Comparison of ENCODE assay signal across 16 cellular contexts in genomic region chr12:95710386-95710785, GRCh38.
DNase-seq lines count a peak whose midpoint lies in the region; ATAC-seq, FAIRE-seq and TF ChIP-seq lines count a peak whose summit lies in the region.
"Had no signal": no experiment of that assay in that cellular context is flagged by ENCODE, and none has a peak within 500 bp of the region (broad histone marks: within the 10 kb centered on the region; RNA-seq: fewer than 3 reads in every experiment).

No MANE protein-coding gene starts in this region.

- DNase-seq in HTR-8/SVneo (ENCODE audit: insufficient read length, low spot score) (no peak), bronchial epithelial cell (ENCODE audit: low read depth) (peak; percentile 52), osteoblast (ENCODE audit: insufficient read length, low spot score, missing footprints) (peak; percentile 26), GF-D8 (lab: John Stamatoyannopoulos, UW) (no peak), WTC11 (ENCODE audit: low spot score) (no peak)
- no peak for DNase-seq in activated CD4-positive, alpha-beta T cell treated with anti-CD3 and anti-CD28 coated beads, Interleukin-2, amount 50 U/mL, for 1 hour
- DNase-seq: C1 segment of cervical spinal cord; Calu3; CD4-positive, alpha-beta memory T cell; COR-L47; DMS53; DMS79 treated with DMSO at 0.1 percent for 48 hours; GOT3; H7; HCEC 1CT had no signal

- no peak for ATAC-seq in WTC11

- no peaks in the 10 kb centered on the region for H3K27me3 Mint-ChIP-seq in WTC11 (ENCODE audit: low read depth)

- H3K27me3 ChIP-seq in bronchial epithelial cell (ENCODE audit: control insufficient read depth, insufficient read depth, low read length) (no peaks in the 10 kb centered on the region), osteoblast (ENCODE audit: insufficient read depth, low read length) (no peaks in the 10 kb centered on the region)

- H3K9me3 ChIP-seq in osteoblast (ENCODE audit: low read depth, low read length), result no peaks in the 10 kb centered on the region

- H3K27ac Mint-ChIP-seq in WTC11, result no peak overlapping the region
- H3K27ac Mint-ChIP-seq: CD4-positive, alpha-beta memory T cell had no signal

- H3K4me3 ChIP-seq in bronchial epithelial cell (ENCODE audit: low read depth, low read length), result no peak overlapping the region
- H3K4me3 ChIP-seq in osteoblast (ENCODE audit: insufficient read depth, low read length), result no peak overlapping the region

- no peaks in the 10 kb centered on the region for H3K36me3 Mint-ChIP-seq in WTC11
- H3K36me3 Mint-ChIP-seq: CD4-positive, alpha-beta memory T cell had no signal

- FAIRE-seq in HTR-8/SVneo (lab: Jason Lieb, UNC) (peak; percentile 40), bronchial epithelial cell (lab: Jason Lieb, UNC) (no peak)
- FAIRE-seq: GM12892 had no signal

- peaks cover 1% of the 10 kb centered on the region for H3K36me3 ChIP-seq in bronchial epithelial cell (ENCODE audit: control insufficient read depth, insufficient read depth, low read length)
- H3K36me3 ChIP-seq in osteoblast (ENCODE audit: insufficient read depth, low read length), result peaks cover 25% of the 10 kb centered on the region

- H3K4me3 Mint-ChIP-seq in WTC11, result no peak overlapping the region
- H3K4me3 Mint-ChIP-seq: CD4-positive, alpha-beta memory T cell had no signal

- no peaks in the 10 kb centered on the region for H3K79me2 ChIP-seq in osteoblast (ENCODE audit: insufficient read depth, low read length)

- no peaks in the 10 kb centered on the region for H3K9me3 Mint-ChIP-seq in WTC11

- no peaks in the 10 kb centered on the region for H3K4me1 ChIP-seq in osteoblast (ENCODE audit: insufficient read depth, low read length)

- CTCF ChIA-PET in WTC11 (lab: Charles Lee), result no interaction called here

- H2AFZ ChIP-seq in osteoblast (ENCODE audit: low read length), result no peak overlapping the region

- POLR2A ChIA-PET in WTC11 (lab: Charles Lee), result no interaction called here

- peaks cover 30% of the 10 kb centered on the region for H3K4me1 Mint-ChIP-seq in WTC11
- H3K4me1 Mint-ChIP-seq: CD4-positive, alpha-beta memory T cell had no signal

- no peaks in the 10 kb centered on the region for H4K20me1 ChIP-seq in osteoblast (ENCODE audit: insufficient read depth, low read length)

- no peak overlapping the region for H3K27ac ChIP-seq in osteoblast (ENCODE audit: low read depth, low read length)

- no peak overlapping the region for H3K4me2 ChIP-seq in osteoblast (ENCODE audit: insufficient read depth, low read length)

- TF ChIP-seq CTCF in bronchial epithelial cell (IDR thresholded peaks at IDR 0.05; ENCODE audit: insufficient read depth, low read length, severe bottlenecking) (no peak), osteoblast (IDR thresholded peaks at IDR 0.05; ENCODE audit: extremely low read depth, low read depth, low read length) (no peak), WTC11 (IDR thresholded peaks at IDR 0.05) (no peak)

TF ChIP-seq in WTC11, 78 proteins besides CTCF, POLR2A, EP300 and RAD21:
- TF ChIP-seq NFATC4 (CRISPR knock-in tag; IDR thresholded peaks at IDR 0.05), result no peak
- no peak for TF ChIP-seq E2F1 (CRISPR knock-in tag; IDR thresholded peaks at IDR 0.05)
- no peak for TF ChIP-seq CREM (CRISPR knock-in tag; IDR thresholded peaks at IDR 0.05)
- no peak for TF ChIP-seq TP53 (CRISPR knock-in tag; IDR thresholded peaks at IDR 0.05)
- no peak for TF ChIP-seq SOX15 (CRISPR knock-in tag; IDR thresholded peaks at IDR 0.05)
- TF ChIP-seq ZNF121 (CRISPR knock-in tag; IDR thresholded peaks at IDR 0.05), result no peak
- TF ChIP-seq USF2 (CRISPR knock-in tag; IDR thresholded peaks at IDR 0.05), result no peak
- TF ChIP-seq SMAD4 (CRISPR knock-in tag; IDR thresholded peaks at IDR 0.05), result no peak
- no peak for TF ChIP-seq CBFB (CRISPR knock-in tag; IDR thresholded peaks at IDR 0.05; ENCODE audit: low read depth)
- no peak for TF ChIP-seq MLX (CRISPR knock-in tag; IDR thresholded peaks at IDR 0.05)
- no peak for TF ChIP-seq ZSCAN18 (CRISPR knock-in tag; IDR thresholded peaks at IDR 0.05)
- no peak for TF ChIP-seq STAT6 (CRISPR knock-in tag; conservative IDR thresholded peaks at IDR 0.05; ENCODE audit: low read depth)
- no peak for TF ChIP-seq GABPB1 (CRISPR knock-in tag; IDR thresholded peaks at IDR 0.05)
- TF ChIP-seq ZBTB21 (CRISPR knock-in tag; IDR thresholded peaks at IDR 0.05; ENCODE audit: borderline replicate concordance), result no peak

Comparison
In these comparisons a context has a peak if more than half of its experiments do, and no peak if none do; other contexts are left out.
1. DNase-seq: peak in bronchial epithelial cell (single experiment) and osteoblast (single experiment); none in HTR-8/SVneo (single experiment), activated CD4-positive, alpha-beta T cell treated with anti-CD3 and anti-CD28 coated beads, Interleukin-2, amount 50 U/mL, for 1 hour (single experiment), GF-D8 (single experiment) and WTC11 (single experiment).